In the genomic region with DNA sequence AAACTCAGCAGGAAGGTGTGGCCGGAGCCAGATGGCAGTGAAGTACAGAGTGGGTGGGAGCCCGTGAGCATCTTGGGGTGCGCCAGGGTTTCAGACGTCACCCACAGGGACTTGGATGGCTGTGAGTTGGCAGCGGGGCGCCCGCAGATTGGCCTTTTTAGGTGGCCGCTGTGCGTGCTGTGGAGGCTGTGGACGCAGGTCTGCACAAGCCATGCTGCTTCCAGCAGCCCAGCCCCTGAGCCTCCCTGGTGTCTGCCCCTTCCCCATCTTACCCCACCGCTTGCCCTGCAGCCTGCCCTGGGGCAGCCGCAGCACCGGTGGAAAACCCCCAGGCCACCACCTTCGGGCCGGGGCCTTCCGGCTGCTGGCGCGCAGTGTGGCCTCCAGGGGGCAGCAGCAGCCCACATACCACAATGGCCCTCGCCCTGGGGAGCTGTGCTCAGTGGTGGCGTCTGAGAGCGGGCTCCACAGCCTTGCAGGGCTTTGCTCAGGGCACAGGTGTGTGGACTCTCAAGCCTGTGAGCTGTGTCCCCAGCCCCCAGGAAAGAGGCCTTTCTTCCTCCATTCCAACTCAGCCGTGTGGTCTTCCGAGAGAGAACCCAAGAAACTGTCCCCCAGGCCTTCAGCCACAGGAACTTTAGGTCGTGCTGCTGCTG, we compare ENCODE assay signal across 8 cellular contexts. TPM values are rescaled to one million over a fixed set of nuclear protein-coding genes. Genes with fewer than 3 reads are reported as not detected.
DNase-seq lines count a peak whose midpoint lies in the region; ATAC-seq, FAIRE-seq and TF ChIP-seq lines count a peak whose summit lies in the region.

No MANE protein-coding gene starts in this region.

- no peak overlapping the region for H3K27ac Mint-ChIP-seq in activated CD8-positive, alpha-beta T cell treated with anti-CD3 and anti-CD28 coated beads for 36 hours
- H3K27ac Mint-ChIP-seq in memory B cell, result no peak overlapping the region

- peaks cover 11% of the 10 kb centered on the region for H3K4me1 Mint-ChIP-seq in activated CD8-positive, alpha-beta T cell treated with anti-CD3 and anti-CD28 coated beads for 36 hours (ENCODE audit: low read depth)
- peaks cover 16% of the 10 kb centered on the region for H3K4me1 Mint-ChIP-seq in memory B cell

- FAIRE-seq in G401.6 (lab: Jason Lieb, UNC), result peak; percentile 8

- CTCF ChIA-PET in activated CD8-positive, alpha-beta T cell treated with anti-CD3 and anti-CD28 coated beads for 36 hours (lab: Charles Lee), result interaction anchor here (0.7 to 3.6 kb wide), 37 partner anchors 9 to 673 kb away, joined by 3 to 19 read pairs (median 4); no protein-coding TSS in a partner anchor

- POLR2A ChIA-PET in activated CD8-positive, alpha-beta T cell treated with anti-CD3 and anti-CD28 coated beads for 36 hours (lab: Charles Lee), result interaction anchor here (1.0 to 1.3 kb wide), 2 partner anchors 10 to 28 kb away, joined by 4 read pairs; no protein-coding TSS in a partner anchor

- intact Hi-C loops in activated CD8-positive, alpha-beta T cell treated with anti-CD3 and anti-CD28 coated beads for 36 hours (cut with micrococcal nuclease), result loop anchor here (5.0 kb wide), 2 partner anchors 151 to 556 kb away; no protein-coding TSS in a partner anchor

- no peaks in the 10 kb centered on the region for H3K9me3 Mint-ChIP-seq in activated CD8-positive, alpha-beta T cell treated with anti-CD3 and anti-CD28 coated beads for 36 hours
- no peaks in the 10 kb centered on the region for H3K9me3 Mint-ChIP-seq in memory B cell

- H3K27me3 Mint-ChIP-seq in activated CD8-positive, alpha-beta T cell treated with anti-CD3 and anti-CD28 coated beads for 36 hours, result no peaks in the 10 kb centered on the region
- H3K27me3 Mint-ChIP-seq in memory B cell, result no peaks in the 10 kb centered on the region

- peak; percentile 94 for TF ChIP-seq CTCF in activated CD8-positive, alpha-beta T cell treated with anti-CD3 and anti-CD28 coated beads for 36 hours (IDR thresholded peaks at IDR 0.05)

- H3K4me3 Mint-ChIP-seq in activated CD8-positive, alpha-beta T cell treated with anti-CD3 and anti-CD28 coated beads for 36 hours, result no peak overlapping the region
- no peak overlapping the region for H3K4me3 Mint-ChIP-seq in memory B cell

- no peaks in the 10 kb centered on the region for H3K36me3 Mint-ChIP-seq in activated CD8-positive, alpha-beta T cell treated with anti-CD3 and anti-CD28 coated beads for 36 hours (ENCODE audit: low read depth)
- H3K36me3 Mint-ChIP-seq in memory B cell, result no peaks in the 10 kb centered on the region

- DNase-seq in NCI-H774 (lab: John Stamatoyannopoulos, UW) (peak; percentile 78), memory B cell (ENCODE audit: low spot score in 2 of 2) (peak; percentile 92 to 97)
- DNase-seq in activated CD8-positive, alpha-beta T cell treated with anti-CD3 and anti-CD28 coated beads for 36 hours, result peak; percentile 86
- DNase-seq in effector CD8-positive, alpha-beta T cell (lab: John Stamatoyannopoulos, UW), result peak; percentile 81
- DNase-seq in stimulated activated CD8-positive, alpha-beta memory T cell treated with anti-CD3 and anti-CD28 coated beads, Interleukin-15, amount 100 ng/mL, for 48 hours (ENCODE audit: low read depth in 2 of 2), result peak; percentile 72 to 74

- ATAC-seq in HG03196 (IDR thresholded peaks at IDR 0.05; ENCODE audit: unreplicated experiment), result peak; percentile 62
- ATAC-seq in activated CD8-positive, alpha-beta T cell treated with anti-CD3 and anti-CD28 coated beads for 36 hours, result peak; percentile 98
- ATAC-seq in memory B cell (ENCODE audit: low read depth), result peak; percentile 92
- ATAC-seq in GM21723 (IDR thresholded peaks at IDR 0.05; ENCODE audit: unreplicated experiment), result no peak

RNA-seq across cellular contexts. Expression of a gene that starts 11.8 kb away (rescaled TPM):
- total RNA-seq in activated CD8-positive, alpha-beta T cell treated with anti-CD3 and anti-CD28 coated beads for 36 hours, result 10 to 100 TPM; 16.8 to 18.1 TPM

RNA-seq across cellular contexts. Expression of a gene that starts 49.6 kb away (rescaled TPM):
- total RNA-seq in activated CD8-positive, alpha-beta T cell treated with anti-CD3 and anti-CD28 coated beads for 36 hours, result 1 to 10 TPM; 3.4 to 5.1 TPM
